In the genomic region with DNA sequence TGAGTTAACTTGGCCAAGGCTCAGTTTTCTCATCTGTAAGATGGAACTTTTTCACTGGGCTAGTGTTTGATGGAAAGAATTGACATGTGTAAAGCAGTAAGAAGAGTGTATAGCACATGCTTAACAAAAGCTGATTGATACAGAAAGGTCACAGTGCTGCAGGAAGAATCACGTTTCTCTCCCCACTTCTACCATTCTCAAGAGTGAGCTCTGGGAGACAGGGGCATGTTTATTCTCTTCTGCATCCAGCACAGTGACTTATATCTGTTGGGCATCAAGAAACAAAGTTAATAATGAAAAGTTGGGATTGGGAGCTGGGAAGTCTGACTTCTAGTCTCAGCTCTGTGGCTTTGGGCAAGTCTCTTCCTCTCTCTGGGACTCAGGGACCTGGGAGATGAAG, we compare ENCODE assay signal across 34 cellular contexts. TPM values are rescaled to one million over a fixed set of nuclear protein-coding genes. Genes with fewer than 3 reads are reported as not detected.
"Had no signal": no experiment of that assay in that cellular context is flagged by ENCODE, and none has a peak within 500 bp of the region (broad histone marks: within the 10 kb centered on the region; RNA-seq: fewer than 3 reads in every experiment).

No MANE protein-coding gene starts in this region.

- ATAC-seq: activated naive CD4-positive, alpha-beta T cell treated with anti-CD3 and anti-CD28 coated beads, Interleukin-2, amount 50 U/mL, for 72 hours; activated naive CD8-positive, alpha-beta T cell treated with anti-CD3 and anti-CD28 coated beads, Interleukin-2, amount 50 U/mL, for 24 hours; activated T-cell treated with anti-CD3 and anti-CD28 coated beads, Interleukin-2, amount 50 U/mL, for 4 hours; activated T-cell treated with anti-CD3 and anti-CD28 coated beads, Interleukin-2, amount 50 U/mL, for 72 hours; activated T-helper 17 cell treated with anti-CD3 and anti-CD28 coated beads, Interleukin-2, amount 50 U/mL, for 72 hours; body of pancreas had no signal

- H3K4me3 ChIP-seq: adrenal gland, ascending aorta, body of pancreas, breast epithelium, cardiac muscle cell had no signal

- FAIRE-seq: astrocyte had no signal

- H3K27me3 ChIP-seq: adrenal gland, ascending aorta, body of pancreas, brain microvascular endothelial cell, breast epithelium, cardiac muscle cell had no signal

- H3K9me3 ChIP-seq: adrenal gland, ascending aorta, body of pancreas had no signal

- H3K27ac ChIP-seq: adrenal gland, ascending aorta, body of pancreas, brain microvascular endothelial cell, breast epithelium, cardiac muscle cell had no signal

- DNase-seq: activated effector memory CD4-positive, alpha-beta T cell treated with anti-CD3 and anti-CD28 coated beads, Interleukin-2, amount 50 U/mL, for 16 hours; activated effector memory CD4-positive, alpha-beta T cell treated with Interleukin-2 at 50 U/mL for 16 hours; activated gamma-delta T cell; activated gamma-delta T cell treated with Interleukin-2 at 50 U/mL for 16 hours; activated naive CD4-positive, alpha-beta T cell; activated naive CD4-positive, alpha-beta T cell treated with anti-CD3 and anti-CD28 coated beads for 36 hours; activated naive CD4-positive, alpha-beta T cell treated with anti-CD3 and anti-CD28 coated beads, Interleukin-2, amount 10 ng/mL, durations not matched to agents 7 days and 5 days; activated naive CD4-positive, alpha-beta T cell treated with anti-CD3 and anti-CD28 coated beads, Interleukin-2, amount 50 U/mL, for 16 hours; activated naive CD4-positive, alpha-beta T cell treated with Interleukin-2 at 50 U/mL for 16 hours; activated naive CD8-positive, alpha-beta T cell treated with anti-CD3 and anti-CD28 coated beads for 36 hours; activated naive CD8-positive, alpha-beta T cell treated with anti-CD3 and anti-CD28 coated beads, Interleukin-2, amount 10 ng/mL, durations not matched to agents 7 days and 5 days; activated naive CD8-positive, alpha-beta T cell treated with anti-CD3 and anti-CD28 coated beads, Interleukin-2, amount 50 U/mL, for 24 hours; activated T-cell treated with anti-CD3 and anti-CD28 coated beads for 4 hours; activated T-cell treated with anti-CD3 and anti-CD28 coated beads, Interleukin-2, amount 50 U/mL, for 1 hour; activated T-cell treated with anti-CD3 and anti-CD28 coated beads, Interleukin-2, amount 50 U/mL, for 24 hours; activated T-cell treated with anti-CD3 and anti-CD28 coated beads, Interleukin-2, amount 50 U/mL, for 4 hours; activated T-cell treated with anti-CD3 and anti-CD28 coated beads, Interleukin-2, amount 50 U/mL, for 48 hours; activated T-cell treated with anti-CD3 and anti-CD28 coated beads, Interleukin-2, amount 50 U/mL, for 72 hours; adrenal gland; amniotic stem cell; amygdala; anterior cingulate cortex; aorta; body of pancreas; brain microvascular endothelial cell; caudate nucleus; central memory CD4-positive, alpha-beta T cell; cerebellar nuclear complex had no signal

- H3K36me3 ChIP-seq: adrenal gland, ascending aorta, brain microvascular endothelial cell, breast epithelium, cardiac muscle cell had no signal

- H3K4me1 ChIP-seq: adrenal gland, ascending aorta, body of pancreas, breast epithelium had no signal

RNA-seq across cellular contexts. Expression of gene IRX3, which starts 55.3 kb away (rescaled TPM):
- total RNA-seq: activated naive CD4-positive, alpha-beta T cell treated with anti-CD3 and anti-CD28 coated beads for 36 hours; activated naive CD4-positive, alpha-beta T cell treated with anti-CD3 and anti-CD28 coated beads, Interleukin-2, amount 50 U/mL, for 72 hours; activated naive CD8-positive, alpha-beta T cell treated with anti-CD3 and anti-CD28 coated beads for 36 hours; activated naive CD8-positive, alpha-beta T cell treated with anti-CD3 and anti-CD28 coated beads, Interleukin-2, amount 10 ng/mL, durations not matched to agents 7 days and 5 days; activated T-helper 17 cell treated with anti-CD3 and anti-CD28 coated beads, Interleukin-2, amount 50 U/mL, for 72 hours had no signal
